In genomic region chr3:141851411-141851810, GRCh38 we compare ENCODE assay signal across 1 cellular context.
TF ChIP-seq lines count a peak whose summit lies in the region.

No MANE protein-coding gene starts in this region.

TF ChIP-seq in HepG2, 621 proteins besides CTCF, POLR2A, EP300 and RAD21 (continued from another document):
- TF ChIP-seq POGK (CRISPR knock-in tag; conservative IDR thresholded peaks at IDR 0.05) (no peak), PAXIP1 (CRISPR knock-in tag; conservative IDR thresholded peaks at IDR 0.05) (no peak), DNMT1 (CRISPR knock-in tag; IDR thresholded peaks at IDR 0.05) (no peak), JDP2 (CRISPR knock-in tag; IDR thresholded peaks at IDR 0.05; ENCODE audit: borderline replicate concordance) (no peak), ZNF276 (CRISPR knock-in tag; IDR thresholded peaks at IDR 0.05; ENCODE audit: low read depth) (no peak), ZNF224 (CRISPR knock-in tag; IDR thresholded peaks at IDR 0.05) (no peak), ARNTL (CRISPR knock-in tag; IDR thresholded peaks at IDR 0.05) (no peak), ZNF296 (CRISPR knock-in tag; conservative IDR thresholded peaks at IDR 0.05) (no peak), ZNF556 (CRISPR knock-in tag; IDR thresholded peaks at IDR 0.05; ENCODE audit: borderline replicate concordance) (no peak)
TF ChIP-seq in HepG2: peak in this region for 0.
